Comparison of ENCODE assay signal across 10 cellular contexts in the genomic region with DNA sequence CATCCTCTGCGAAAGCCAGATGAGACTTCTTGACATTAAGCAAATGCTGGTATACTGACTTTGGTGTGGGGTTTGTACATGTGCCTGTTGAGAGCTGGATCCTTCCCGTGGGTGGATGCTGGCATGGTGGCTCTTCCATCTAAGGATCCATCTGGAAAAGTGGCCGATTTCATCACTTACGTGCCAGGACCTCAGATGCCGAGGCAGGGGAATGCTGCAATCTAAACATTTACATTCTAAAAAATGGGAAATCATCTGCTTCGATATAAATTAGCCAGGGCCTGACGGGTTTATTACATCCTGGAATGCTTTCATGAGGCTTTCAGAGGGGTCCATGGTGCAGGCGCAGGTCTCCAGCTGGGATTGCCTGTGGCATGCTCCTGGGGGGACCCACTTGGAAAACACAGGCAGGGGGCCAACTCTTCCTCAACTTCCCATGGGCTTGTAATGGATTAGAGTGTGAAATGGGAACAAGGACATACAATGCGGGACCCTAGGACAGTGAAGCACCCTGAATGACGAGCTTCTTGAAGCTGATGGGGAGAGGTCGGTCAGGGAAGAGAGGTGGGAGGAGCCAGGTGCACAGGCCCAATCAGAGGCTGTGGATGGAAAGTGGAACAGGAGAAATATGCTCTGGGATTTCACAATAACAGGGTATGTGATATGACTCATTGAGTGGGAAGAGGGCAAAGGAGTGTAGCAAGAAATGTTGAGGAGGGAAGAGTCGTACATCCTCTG.
A peak's percentile ranks its signal among the peaks of the same experiment; 100 is the strongest.
DNase-seq lines count a peak whose midpoint lies in the region; TF ChIP-seq lines count a peak whose summit lies in the region.
"Had no signal": no experiment of that assay in that cellular context is flagged by ENCODE, and none has a peak within 500 bp of the region (broad histone marks: within the 10 kb centered on the region; RNA-seq: fewer than 3 reads in every experiment).

No MANE protein-coding gene starts in this region.

- intact Hi-C loops in activated T-helper 1 cell treated with anti-CD3 and anti-CD28 coated beads, Interleukin-12 subunit alpha, Interleukin-12 subunit beta, Interleukin-2, Interleukin-4 antibody, amounts not matched to agents 30 ng/mL and 10 ng/mL and 1 ng/mL, durations not matched to agents 14 hours and 24 hours and 36 hours (cut with micrococcal nuclease) = no loop called here

- no peaks in the 10 kb centered on the region for H3K4me1 Mint-ChIP-seq in activated T-helper 1 cell treated with anti-CD3 and anti-CD28 coated beads, Interleukin-12 subunit alpha, Interleukin-12 subunit beta, Interleukin-2, Interleukin-4 antibody, amounts not matched to agents 30 ng/mL and 10 ng/mL and 1 ng/mL, durations not matched to agents 14 hours and 24 hours and 36 hours (ENCODE audit: low read depth)
- H3K4me1 Mint-ChIP-seq: CD4-positive, alpha-beta memory T cell had no signal

- H3K36me3 Mint-ChIP-seq in activated T-helper 1 cell treated with anti-CD3 and anti-CD28 coated beads, Interleukin-12 subunit alpha, Interleukin-12 subunit beta, Interleukin-2, Interleukin-4 antibody, amounts not matched to agents 30 ng/mL and 10 ng/mL and 1 ng/mL, durations not matched to agents 14 hours and 24 hours and 36 hours (ENCODE audit: low read depth) = no peaks in the 10 kb centered on the region
- H3K36me3 Mint-ChIP-seq: CD4-positive, alpha-beta memory T cell had no signal

- no peak overlapping the region for H3K27ac Mint-ChIP-seq in activated T-helper 1 cell treated with anti-CD3 and anti-CD28 coated beads, Interleukin-12 subunit alpha, Interleukin-12 subunit beta, Interleukin-2, Interleukin-4 antibody, amounts not matched to agents 30 ng/mL and 10 ng/mL and 1 ng/mL, durations not matched to agents 14 hours and 24 hours and 36 hours
- H3K27ac Mint-ChIP-seq: CD4-positive, alpha-beta memory T cell had no signal

- H3K4me3 Mint-ChIP-seq in activated T-helper 1 cell treated with anti-CD3 and anti-CD28 coated beads, Interleukin-12 subunit alpha, Interleukin-12 subunit beta, Interleukin-2, Interleukin-4 antibody, amounts not matched to agents 30 ng/mL and 10 ng/mL and 1 ng/mL, durations not matched to agents 14 hours and 24 hours and 36 hours = no peak overlapping the region
- H3K4me3 Mint-ChIP-seq: CD4-positive, alpha-beta memory T cell had no signal

- TF ChIP-seq CTCF in WI38 (IDR thresholded peaks at IDR 0.05; ENCODE audit: low read depth, low read length) = no peak

- H3K9me3 Mint-ChIP-seq in activated T-helper 1 cell treated with anti-CD3 and anti-CD28 coated beads, Interleukin-12 subunit alpha, Interleukin-12 subunit beta, Interleukin-2, Interleukin-4 antibody, amounts not matched to agents 30 ng/mL and 10 ng/mL and 1 ng/mL, durations not matched to agents 14 hours and 24 hours and 36 hours = no peaks in the 10 kb centered on the region

- DNase-seq in A172 (ENCODE audit: low spot score) = peak; percentile 91
- DNase-seq in HS-27A (ENCODE audit: low read depth) = peak; percentile 59
- peak; percentile 64 for DNase-seq in kidney tubule cell (ENCODE audit: low spot score)
- no peak for DNase-seq in activated T-helper 1 cell treated with anti-CD3 and anti-CD28 coated beads, Interleukin-12 subunit alpha, Interleukin-12 subunit beta, Interleukin-2, Interleukin-4 antibody, amounts not matched to agents 30 ng/mL and 10 ng/mL and 1 ng/mL, durations not matched to agents 14 hours and 24 hours and 36 hours (ENCODE audit: low spot score)
- DNase-seq in NCI-H748 (lab: John Stamatoyannopoulos, UW; ENCODE audit: unreplicated experiment) = no peak
- DNase-seq in DMS153 (lab: John Stamatoyannopoulos, UW) = no peak
- DNase-seq in iPS-NIHi7 (ENCODE audit: extremely low spot score) = no peak
- DNase-seq: CD4-positive, alpha-beta memory T cell had no signal

- H3K4me3 ChIP-seq in WI38 (ENCODE audit: low read depth, low read length) = peak overlapping the region; percentile 25
- H3K4me3 ChIP-seq: thoracic aorta had no signal

- H3K27me3 Mint-ChIP-seq in activated T-helper 1 cell treated with anti-CD3 and anti-CD28 coated beads, Interleukin-12 subunit alpha, Interleukin-12 subunit beta, Interleukin-2, Interleukin-4 antibody, amounts not matched to agents 30 ng/mL and 10 ng/mL and 1 ng/mL, durations not matched to agents 14 hours and 24 hours and 36 hours (ENCODE audit: insufficient read depth) = peaks cover 4% of the 10 kb centered on the region

Comparison
In these comparisons a context has a peak if more than half of its experiments do, and no peak if none do; other contexts are left out.
1. DNase-seq: peak in A172 (single experiment), HS-27A (single experiment) and kidney tubule cell (single experiment); none in activated T-helper 1 cell treated with anti-CD3 and anti-CD28 coated beads, Interleukin-12 subunit alpha, Interleukin-12 subunit beta, Interleukin-2, Interleukin-4 antibody, amounts not matched to agents 30 ng/mL and 10 ng/mL and 1 ng/mL, durations not matched to agents 14 hours and 24 hours and 36 hours (single experiment), NCI-H748 (single experiment), DMS153 (single experiment) and iPS-NIHi7 (single experiment).